Comparison of ENCODE assay signal across 36 cellular contexts in the genomic region with DNA sequence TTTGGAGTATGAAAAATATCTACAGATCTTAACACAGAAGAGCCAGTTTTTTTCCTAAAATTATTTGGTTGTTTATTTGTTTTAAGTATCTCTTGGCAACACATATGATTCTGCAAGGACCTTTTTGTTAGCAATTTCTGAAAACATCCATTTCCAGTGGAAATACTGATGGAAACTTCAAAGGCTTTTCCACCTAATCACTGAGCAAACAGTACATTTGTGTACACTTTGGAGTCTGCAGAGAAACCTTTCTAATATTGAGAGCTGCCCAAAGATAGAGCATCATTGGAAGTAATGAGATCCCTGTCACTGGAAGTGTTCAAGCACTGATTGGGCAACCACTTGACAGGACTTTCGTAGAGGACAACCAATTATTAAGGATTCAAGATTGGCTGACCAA.
DNase-seq lines count a peak whose midpoint lies in the region; ATAC-seq, FAIRE-seq and TF ChIP-seq lines count a peak whose summit lies in the region.
"Had no signal": no experiment of that assay in that cellular context is flagged by ENCODE, and none has a peak within 500 bp of the region (broad histone marks: within the 10 kb centered on the region; RNA-seq: fewer than 3 reads in every experiment).

No MANE protein-coding gene starts in this region.

- DNase-seq in HepG2 (ENCODE audit: low spot score) (peak; percentile 62), right lobe of liver (no peak), DMS53 (lab: John Stamatoyannopoulos, UW) (peak; percentile 57), DMS53 treated with DMSO at 0.1 percent for 48 hours (lab: John Stamatoyannopoulos, UW; ENCODE audit: unreplicated experiment) (peak; percentile 1), astrocyte (ENCODE audit: low read depth) (no peak), NCI-H446 (lab: John Stamatoyannopoulos, UW) (no peak), nephron progenitor cell (no peak), SW 1271 (lab: John Stamatoyannopoulos, UW) (no peak)
- DNase-seq: 8988T; ACHN; AML-193; BE2C; C1 segment of cervical spinal cord; Caco-2; Calu3; CD4-positive, alpha-beta memory T cell; CD4-positive, alpha-beta T cell; CD4-positive, CD25-positive, alpha-beta regulatory T cell; CD8-positive, alpha-beta memory T cell; CD8-positive, alpha-beta T cell; COR-L47; DMS 273 treated with DMSO at 0.1 percent for 48 hours; DMS153; DMS79; DMS79 treated with DMSO at 0.1 percent for 48 hours; DND-41; EL had no signal

- H3K9me3 Mint-ChIP-seq in astrocyte (ENCODE audit: unreplicated experiment): no peaks in the 10 kb centered on the region
- peaks cover 3% of the 10 kb centered on the region for H3K9me3 Mint-ChIP-seq in nephron progenitor cell
- H3K9me3 Mint-ChIP-seq: CD4-positive, alpha-beta T cell; CD8-positive, alpha-beta T cell had no signal

- H2AFZ ChIP-seq in HepG2 (ENCODE audit: low read length) (no peak overlapping the region), astrocyte (ENCODE audit: low read depth, low read length) (no peak overlapping the region)

- FAIRE-seq in HepG2 (lab: Jason Lieb, UNC) (no peak), astrocyte (lab: Jason Lieb, UNC) (peak; percentile 78)
- FAIRE-seq: A204.1, A549, D721Med had no signal

- ATAC-seq in HepG2: peak; percentile 62; the same call in 2 of the 3 replicates
- ATAC-seq in right lobe of liver: no peak
- ATAC-seq: A549; CD8-positive, alpha-beta T cell had no signal

- no CpG with 5 or more reads among the region's 1 CpG for WGBS in HepG2 (ENCODE audit: low lambda C conversion rate)
- 22% methylated on average over 1 of the region's 1 CpG for WGBS in right lobe of liver (ENCODE audit: insufficient coverage, low coverage, low lambda C conversion rate, missing lambda C conversion rate)

- H3K9ac ChIP-seq in HepG2 (ENCODE audit: insufficient read depth, low read depth, low read length) (no peak overlapping the region), astrocyte (ENCODE audit: low read length) (no peak overlapping the region)
- H3K9ac ChIP-seq: BLaER1; BLaER1 treated with 17β-estradiol and CSF1 and Interleukin-3, amounts not matched to agents 10 nM and 100 nM had no signal

- H3K27ac Mint-ChIP-seq in astrocyte (ENCODE audit: unreplicated experiment) (no peak overlapping the region), nephron progenitor cell (no peak overlapping the region)
- H3K27ac Mint-ChIP-seq: B cell; CD14-positive monocyte; CD4-positive, alpha-beta memory T cell; CD4-positive, alpha-beta T cell; CD4-positive, CD25-positive, alpha-beta regulatory T cell; CD8-positive, alpha-beta memory T cell; CD8-positive, alpha-beta T cell had no signal

- H3K27ac ChIP-seq in HepG2 (ENCODE audit: extremely low read length, insufficient read depth, low read length) (peak overlapping the region; percentile 44), right lobe of liver (no peak overlapping the region), astrocyte (ENCODE audit: low read depth, low read length) (no peak overlapping the region)
- H3K27ac ChIP-seq: 22Rv1; A549; BLaER1; BLaER1 treated with 17β-estradiol and CSF1 and Interleukin-3, amounts not matched to agents 10 nM and 100 nM; C4-2B had no signal

- H3K4me1 Mint-ChIP-seq in astrocyte (ENCODE audit: low read depth, unreplicated experiment): no peaks in the 10 kb centered on the region
- H3K4me1 Mint-ChIP-seq in nephron progenitor cell: no peaks in the 10 kb centered on the region
- H3K4me1 Mint-ChIP-seq: B cell; CD14-positive monocyte; CD4-positive, alpha-beta memory T cell; CD4-positive, CD25-positive, alpha-beta regulatory T cell; CD8-positive, alpha-beta memory T cell had no signal

- H3K79me2 ChIP-seq in HepG2 (ENCODE audit: insufficient read depth, low read length): no peaks in the 10 kb centered on the region
- no peaks in the 10 kb centered on the region for H3K79me2 ChIP-seq in astrocyte (ENCODE audit: insufficient read depth, low read length)

- H3K27me3 ChIP-seq in HepG2 (ENCODE audit: control insufficient read depth in 1 of 2, insufficient read depth in 2 of 2, low read length in 2 of 2) (no peaks in the 10 kb centered on the region), right lobe of liver (no peaks in the 10 kb centered on the region), astrocyte (ENCODE audit: insufficient read depth, low read length) (no peaks in the 10 kb centered on the region)
- H3K27me3 ChIP-seq: BE2C had no signal

- H4K20me1 ChIP-seq in HepG2 (ENCODE audit: insufficient read depth, low read length): no peaks in the 10 kb centered on the region
- H4K20me1 ChIP-seq in astrocyte (ENCODE audit: insufficient read depth, low read length): no peaks in the 10 kb centered on the region
- H4K20me1 ChIP-seq: BLaER1; BLaER1 treated with 17β-estradiol and CSF1 and Interleukin-3, amounts not matched to agents 10 nM and 100 nM had no signal

- H3K36me3 Mint-ChIP-seq in astrocyte (ENCODE audit: low read depth, unreplicated experiment): no peaks in the 10 kb centered on the region
- no peaks in the 10 kb centered on the region for H3K36me3 Mint-ChIP-seq in nephron progenitor cell (ENCODE audit: low read depth)
- H3K36me3 Mint-ChIP-seq: CD14-positive monocyte; CD4-positive, alpha-beta memory T cell; CD4-positive, CD25-positive, alpha-beta regulatory T cell; CD8-positive, alpha-beta memory T cell; CD8-positive, alpha-beta T cell had no signal

- H3K4me1 ChIP-seq in HepG2 (ENCODE audit: insufficient read depth, low read length) (peaks cover 15% of the 10 kb centered on the region), right lobe of liver (no peaks in the 10 kb centered on the region), astrocyte (ENCODE audit: insufficient read depth, low read length) (no peaks in the 10 kb centered on the region)
- H3K4me1 ChIP-seq: A549; BE2C; BLaER1; BLaER1 treated with 17β-estradiol and CSF1 and Interleukin-3, amounts not matched to agents 10 nM and 100 nM; Caco-2 had no signal

- TF ChIP-seq POLR2A in HepG2 (IDR thresholded peaks at IDR 0.05; ENCODE audit: insufficient read depth in 1 of 2, low read depth in 2 of 2, low read length in 2 of 2) (no peak), right lobe of liver (IDR thresholded peaks at IDR 0.05) (no peak)

- no TSS peak for BruUV-seq in HepG2 (replicated peaks; lab: Mats Ljungman, UMichigan)

- H3K4me3 ChIP-seq in HepG2 (replicated peaks in 1 of 3; ENCODE audit: insufficient read depth in 1 of 3, low read depth in 2 of 3, low read length in 3 of 3) (no peak overlapping the region), right lobe of liver (no peak overlapping the region), astrocyte (ENCODE audit: insufficient read depth, low read depth, low read length) (no peak overlapping the region)
- H3K4me3 ChIP-seq: A549; BLaER1; BLaER1 treated with 17β-estradiol and CSF1 and Interleukin-3, amounts not matched to agents 10 nM and 100 nM had no signal

- in situ Hi-C loops in HepG2 (cut with HindIII; ENCODE audit: extremely low pct_ligation_motif_present, low pct_unique_long_range_greater_than_20kb): no loop called here

- H3K4me3 Mint-ChIP-seq in astrocyte (ENCODE audit: unreplicated experiment) (no peak overlapping the region), nephron progenitor cell (no peak overlapping the region)
- H3K4me3 Mint-ChIP-seq: B cell; CD14-positive monocyte; CD4-positive, alpha-beta memory T cell; CD4-positive, alpha-beta T cell; CD4-positive, CD25-positive, alpha-beta regulatory T cell; CD8-positive, alpha-beta memory T cell; CD8-positive, alpha-beta T cell had no signal

- H3K9me3 ChIP-seq in HepG2 (ENCODE audit: low read length): no peaks in the 10 kb centered on the region
- no peaks in the 10 kb centered on the region for H3K9me3 ChIP-seq in right lobe of liver
- H3K9me3 ChIP-seq in astrocyte (ENCODE audit: insufficient read depth, low read depth, low read length): no peaks in the 10 kb centered on the region
- H3K9me3 ChIP-seq: A549, BE2C, Caco-2 had no signal

- H3K36me3 ChIP-seq in HepG2 (replicated peaks in 1 of 2; ENCODE audit: control insufficient read depth in 1 of 2, insufficient read depth in 2 of 2, low read length in 2 of 2) (no peaks in the 10 kb centered on the region), right lobe of liver (no peaks in the 10 kb centered on the region), astrocyte (ENCODE audit: insufficient read depth, low read length) (no peaks in the 10 kb centered on the region)
- H3K36me3 ChIP-seq: BE2C; BLaER1; BLaER1 treated with 17β-estradiol and CSF1 and Interleukin-3, amounts not matched to agents 10 nM and 100 nM had no signal

- TF ChIP-seq RAD21 in HepG2 (CRISPR knock-in tag; IDR thresholded peaks at IDR 0.05): no peak

- intact Hi-C loops in HepG2 (cut with micrococcal nuclease; ENCODE audit: unreplicated experiment) (no loop called here), right lobe of liver (cut with DNase I) (no loop called here)

- H3K4me2 ChIP-seq in HepG2 (ENCODE audit: low read depth, low read length) (no peak overlapping the region), astrocyte (ENCODE audit: low read length) (no peak overlapping the region)
- H3K4me2 ChIP-seq: A549; BLaER1; BLaER1 treated with 17β-estradiol and CSF1 and Interleukin-3, amounts not matched to agents 10 nM and 100 nM had no signal

- POLR2A ChIA-PET in HepG2 (lab: Yijun Ruan, JAX): no interaction called here

- TF ChIP-seq CTCF in HepG2 (CRISPR knock-in tag; IDR thresholded peaks at IDR 0.05) (no peak), right lobe of liver (IDR thresholded peaks at IDR 0.05) (no peak), astrocyte (IDR thresholded peaks at IDR 0.05; ENCODE audit: insufficient read depth, low read depth, low read length) (no peak), nephron progenitor cell (IDR thresholded peaks at IDR 0.05) (no peak)

- TF ChIP-seq EP300 in HepG2 (IDR thresholded peaks at IDR 0.05; ENCODE audit: low read depth in 2 of 2, low read length in 2 of 2): peak in 1 of 2 experiments; percentile 23; a peak in 1 of 4 replicates
- TF ChIP-seq EP300 in HepG2 (CRISPR knock-in tag; IDR thresholded peaks at IDR 0.05; ENCODE audit: borderline replicate concordance): no peak

- H3K27me3 Mint-ChIP-seq in astrocyte (ENCODE audit: low read depth, unreplicated experiment): no peaks in the 10 kb centered on the region
- peaks cover 4% of the 10 kb centered on the region for H3K27me3 Mint-ChIP-seq in nephron progenitor cell (ENCODE audit: low read depth, poor library complexity)
- H3K27me3 Mint-ChIP-seq: B cell; CD4-positive, alpha-beta memory T cell; CD4-positive, alpha-beta T cell; CD4-positive, CD25-positive, alpha-beta regulatory T cell had no signal

- CTCF ChIA-PET in HepG2 (lab: Yijun Ruan, JAX; ENCODE audit: low intra/inter-chr PET ratio, low total read pairs): no interaction called here

TF ChIP-seq in HepG2, 621 proteins besides CTCF, POLR2A, EP300 and RAD21 (continues in another document):
- TF ChIP-seq BCL6 (CRISPR knock-in tag; IDR thresholded peaks at IDR 0.05) (peak; percentile 53; the same call in 1 of the 2 replicates), GATAD2A (CRISPR knock-in tag; IDR thresholded peaks at IDR 0.05) (0 out of 2 replicates have a peak, but pooled peaks have one; percentile 24), KMT2B (CRISPR knock-in tag; IDR thresholded peaks at IDR 0.05) (no peak), ZNF296 (CRISPR knock-in tag; conservative IDR thresholded peaks at IDR 0.05) (no peak), FOXA3 (CRISPR knock-in tag; IDR thresholded peaks at IDR 0.05) (0 out of 2 replicates have a peak, but pooled peaks have one; percentile 9)

Comparison
In these comparisons a context has a peak if more than half of its experiments do, and no peak if none do; other contexts are left out.
1. DNase-seq: peak in HepG2 (single experiment), DMS53 (single experiment) and DMS53 treated with DMSO at 0.1 percent for 48 hours (single experiment); none in right lobe of liver (0 of 3), astrocyte (single experiment), NCI-H446 (0 of 2), nephron progenitor cell (single experiment) and SW 1271 (0 of 2).